Comparison of ENCODE assay signal across 9 cellular contexts in the genomic region with DNA sequence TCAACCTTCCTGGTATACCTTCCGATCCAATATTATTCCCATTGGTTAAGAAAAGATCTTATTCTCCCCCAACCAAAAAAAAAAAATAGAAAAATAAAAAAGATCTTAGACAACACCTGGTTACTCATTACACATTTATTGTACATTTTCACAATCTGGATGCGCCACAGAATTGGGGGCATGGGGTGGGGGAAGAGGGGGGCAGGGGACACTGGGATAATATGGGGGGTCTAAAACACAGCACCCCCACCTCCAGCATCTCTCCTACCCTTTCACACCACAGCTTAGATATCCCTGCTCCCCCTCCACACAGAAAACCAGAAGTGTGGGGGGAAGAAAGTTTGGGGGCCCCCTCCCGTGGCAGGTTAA. TPM values are rescaled to one million over a fixed set of nuclear protein-coding genes. Genes with fewer than 3 reads are reported as not detected.
DNase-seq lines count a peak whose midpoint lies in the region; ATAC-seq and TF ChIP-seq lines count a peak whose summit lies in the region.
"Had no signal": no experiment of that assay in that cellular context is flagged by ENCODE, and none has a peak within 500 bp of the region (broad histone marks: within the 10 kb centered on the region; RNA-seq: fewer than 3 reads in every experiment).

No MANE protein-coding gene starts in this region.

- no peaks in the 10 kb centered on the region for H3K27me3 ChIP-seq in GM23338 (ENCODE audit: insufficient read depth)
- H3K27me3 ChIP-seq: hepatocyte had no signal

- peaks cover 26% of the 10 kb centered on the region; the same call in 1 of the 2 replicates for H3F3A ChIP-seq in GM23338 (replicated peaks; ENCODE audit: low read depth)

- H3K79me2 ChIP-seq in GM23338 (replicated peaks; ENCODE audit: insufficient read depth), result peaks cover 14% of the 10 kb centered on the region; the same call in 1 of the 2 replicates

- no peak overlapping the region for H3K4me3 ChIP-seq in GM23338
- H3K4me3 ChIP-seq: hepatocyte had no signal

- TF ChIP-seq CTCF in GM23338 (conservative IDR thresholded peaks at IDR 0.05; ENCODE audit: low read depth in 2 of 2) (no peak), VCaP (conservative IDR thresholded peaks at IDR 0.05) (peak; percentile 22; the same call in 1 of the 2 replicates)

- H3K4me2 ChIP-seq in GM23338, result no peak overlapping the region

- H3K27ac Mint-ChIP-seq in GM23338 (no peak overlapping the region), immature natural killer cell (peak overlapping the region in 4 of 6 donors; percentile 87 to 99 (median 98))
- peak overlapping the region; percentile 76 for H3K27ac Mint-ChIP-seq in stimulated activated memory B cell treated with anti-CD40 and anti-IgM and Interleukin-4, amounts not matched to agents 10 μg/mL and 1 μg/mL and 100 μg/mL, for 72 hours

- H3K4me1 ChIP-seq in GM23338 (ENCODE audit: insufficient read depth), result peaks cover 28% of the 10 kb centered on the region

- H3K27ac ChIP-seq in GM23338 (ENCODE audit: low read depth) (no peak overlapping the region), VCaP (no peak overlapping the region)

- no peak for DNase-seq in GM23338 (ENCODE audit: low spot score)
- DNase-seq in immature natural killer cell, result no peak
- no peak for DNase-seq in NCI-H82 treated with DMSO at 0.1 percent for 48 hours (lab: John Stamatoyannopoulos, UW; ENCODE audit: unreplicated experiment)
- no peak for DNase-seq in NCI-H2227 (lab: John Stamatoyannopoulos, UW; ENCODE audit: unreplicated experiment)
- DNase-seq: activated gamma-delta T cell had no signal

- H3K27me3 Mint-ChIP-seq in GM23338 (ENCODE audit: insufficient read depth, low read depth, poor library complexity) (peaks cover 31% of the 10 kb centered on the region), immature natural killer cell (ENCODE audit: low read depth in 3 of 3) (peaks cover 8 to 35% (median 20%) of the 10 kb centered on the region in 3 donors)
- H3K27me3 Mint-ChIP-seq in stimulated activated memory B cell treated with anti-CD40 and anti-IgM and Interleukin-4, amounts not matched to agents 10 μg/mL and 1 μg/mL and 100 μg/mL, for 72 hours, result no peaks in the 10 kb centered on the region

- ATAC-seq in GM23338, result no peak
- ATAC-seq in stimulated activated memory B cell treated with anti-CD40 and anti-IgM and Interleukin-4, amounts not matched to agents 10 μg/mL and 1 μg/mL and 100 μg/mL, for 72 hours, result no peak
- ATAC-seq in GM18502 (IDR thresholded peaks at IDR 0.05; ENCODE audit: poor library complexity, unreplicated experiment), result no peak

- H3K9me3 Mint-ChIP-seq in GM23338, result no peaks in the 10 kb centered on the region; the same call in 2 of the 3 replicates
- H3K9me3 Mint-ChIP-seq in immature natural killer cell, result no peaks in the 10 kb centered on the region
- H3K9me3 Mint-ChIP-seq in stimulated activated memory B cell treated with anti-CD40 and anti-IgM and Interleukin-4, amounts not matched to agents 10 μg/mL and 1 μg/mL and 100 μg/mL, for 72 hours, result no peaks in the 10 kb centered on the region

- H3K4me3 Mint-ChIP-seq in GM23338 (peak overlapping the region; percentile 32; the same call in 1 of the 3 replicates), immature natural killer cell (peak overlapping the region; percentile 73 to 80 (median 75))
- no peak overlapping the region for H3K4me3 Mint-ChIP-seq in stimulated activated memory B cell treated with anti-CD40 and anti-IgM and Interleukin-4, amounts not matched to agents 10 μg/mL and 1 μg/mL and 100 μg/mL, for 72 hours

- H3K36me3 Mint-ChIP-seq in GM23338 (ENCODE audit: low read depth) (peaks cover 26% of the 10 kb centered on the region), immature natural killer cell (peaks cover 0 to 13% (median 9%) of the 10 kb centered on the region in 3 donors)
- peaks cover 24% of the 10 kb centered on the region for H3K36me3 Mint-ChIP-seq in stimulated activated memory B cell treated with anti-CD40 and anti-IgM and Interleukin-4, amounts not matched to agents 10 μg/mL and 1 μg/mL and 100 μg/mL, for 72 hours

- H3K9me2 ChIP-seq in GM23338 (ENCODE audit: insufficient read depth), result no peaks in the 10 kb centered on the region

- peaks cover 5% of the 10 kb centered on the region; the same call in 1 of the 2 replicates for H3K36me3 ChIP-seq in GM23338 (ENCODE audit: insufficient read depth)

- peaks cover 30% of the 10 kb centered on the region for H3K4me1 Mint-ChIP-seq in GM23338
- peaks cover 44 to 50% of the 10 kb centered on the region in 2 donors for H3K4me1 Mint-ChIP-seq in immature natural killer cell
- H3K4me1 Mint-ChIP-seq in stimulated activated memory B cell treated with anti-CD40 and anti-IgM and Interleukin-4, amounts not matched to agents 10 μg/mL and 1 μg/mL and 100 μg/mL, for 72 hours, result peaks cover 53% of the 10 kb centered on the region

- peaks cover 5% of the 10 kb centered on the region for H4K20me1 ChIP-seq in GM23338 (replicated peaks; ENCODE audit: insufficient read depth)

- no peak overlapping the region for H2AFZ ChIP-seq in GM23338
- H2AFZ ChIP-seq: hepatocyte had no signal

TF ChIP-seq in GM23338, 12 proteins besides CTCF, POLR2A, EP300 and RAD21 (continues in another document):
- TF ChIP-seq ZNF462 (CRISPR knock-in tag; IDR thresholded peaks at IDR 0.05), result no peak

RNA-seq across cellular contexts. Expression of gene VAMP2, which starts 3.7 kb away (rescaled TPM):
- 6.9 and 9.8 TPM in 2 replicates for total RNA-seq in GM23338 (2014; rRNA removed; shearing (Covaris generic))
- polyA plus RNA-seq in GM23338 (2016; fragmentation: Nextera tagmentation; extraction: Ambion mirVana), result 25.4 and 32.3 TPM in 2 replicates
- 10 to 100 TPM; 33.6 to 93.6 (median 39.5) TPM for polyA plus RNA-seq in immature natural killer cell

RNA-seq across cellular contexts. Expression of gene PER1, which starts 6.8 kb away (rescaled TPM):
- total RNA-seq in GM23338 (2014; rRNA removed; shearing (Covaris generic)), result 36.1 and 40.5 TPM in 2 replicates
- polyA plus RNA-seq in GM23338 (2016; fragmentation: Nextera tagmentation; extraction: Ambion mirVana) (12.2 and 12.4 TPM in 2 replicates), immature natural killer cell (1 to 10 TPM; 3.5 to 8.5 (median 4.5) TPM)

RNA-seq across cellular contexts. Expression of gene TMEM107, which starts 17.2 kb away (rescaled TPM):
- 11.0 and 20.4 TPM in 2 replicates for total RNA-seq in GM23338 (2014; rRNA removed; shearing (Covaris generic))
- polyA plus RNA-seq in GM23338 (2016; fragmentation: Nextera tagmentation; extraction: Ambion mirVana), result 10.8 and 16.3 TPM in 2 replicates
- 10 to 100 TPM; 53.3 to 69.3 (median 64.0) TPM for polyA plus RNA-seq in immature natural killer cell

RNA-seq across cellular contexts. Expression of gene BORCS6, which starts 31.0 kb away (rescaled TPM):
- 3.9 and 7.1 TPM in 2 replicates for total RNA-seq in GM23338 (2014; rRNA removed; shearing (Covaris generic))
- polyA plus RNA-seq in GM23338 (2016; fragmentation: Nextera tagmentation; extraction: Ambion mirVana) (1.8 and 2.1 TPM in 2 replicates), immature natural killer cell (10 to 100 TPM; 24.0 to 38.8 (median 27.5) TPM)

RNA-seq across cellular contexts. Expression of gene HES7, which starts 35.1 kb away (rescaled TPM):
- 0.14 TPM in 1 of 2 replicates, not detected in the other for total RNA-seq in GM23338 (2014; rRNA removed; shearing (Covaris generic))
- polyA plus RNA-seq in GM23338 (2016; fragmentation: Nextera tagmentation; extraction: Ambion mirVana) (0.24 TPM in 1 of 2 replicates, not detected in the other), immature natural killer cell (not detected)
- total RNA-seq: hepatocyte had no signal
- polyA plus RNA-seq: hepatocyte had no signal
